In the genomic region with DNA sequence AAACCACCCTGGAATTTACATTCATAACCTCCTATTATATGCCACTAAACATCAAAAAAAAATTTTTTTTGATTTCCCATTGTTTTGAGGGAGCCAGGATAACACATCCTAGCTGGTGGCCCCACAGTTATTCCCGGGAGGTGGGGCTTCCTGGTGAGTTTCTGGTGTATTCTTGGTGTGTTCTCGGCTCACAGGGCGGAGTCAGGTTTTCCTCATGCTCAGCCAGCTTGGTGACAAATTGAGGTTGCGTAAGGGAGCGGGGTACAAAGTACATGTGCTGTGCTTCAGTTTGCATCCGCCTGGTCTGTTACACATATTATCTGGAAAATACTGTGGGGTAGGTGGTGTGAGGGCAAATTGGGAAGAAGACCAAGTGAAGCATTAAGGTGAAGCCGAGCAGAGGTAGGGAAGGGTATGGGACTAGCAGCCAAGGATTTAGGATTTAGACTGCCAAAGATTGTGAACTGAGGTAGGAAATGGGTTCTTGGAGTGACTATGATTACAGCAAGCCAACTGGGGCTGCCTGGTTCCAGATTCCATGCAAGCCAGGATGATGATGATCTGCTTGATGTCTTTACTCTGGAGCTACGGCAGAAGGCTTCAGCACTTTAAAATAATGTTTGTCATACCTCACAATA, we compare ENCODE assay signal across 9 cellular contexts. TPM values are rescaled to one million over a fixed set of nuclear protein-coding genes. Genes with fewer than 3 reads are reported as not detected.
DNase-seq lines count a peak whose midpoint lies in the region; ATAC-seq and TF ChIP-seq lines count a peak whose summit lies in the region.
"Had no signal": no experiment of that assay in that cellular context is flagged by ENCODE, and none has a peak within 500 bp of the region (broad histone marks: within the 10 kb centered on the region; RNA-seq: fewer than 3 reads in every experiment).

No MANE protein-coding gene starts in this region.

- H3K27ac ChIP-seq in Karpas-422 (ENCODE audit: low read length) (no peak overlapping the region), cingulate gyrus (ENCODE audit: low read depth, low read length) (peak overlapping the region; percentile 54), lower lobe of right lung (peak overlapping the region; percentile 49), uterus (peak overlapping the region in 1 of 2 donors; percentile 62)

- H3K27ac Mint-ChIP-seq in activated naive CD4-positive, alpha-beta T cell treated with anti-CD3 and anti-CD28 coated beads, Interleukin-2, amount 50 U/mL, for 72 hours: no peak overlapping the region
- H3K27ac Mint-ChIP-seq: activated naive CD8-positive, alpha-beta T cell treated with anti-CD3 and anti-CD28 coated beads, Interleukin-2, amount 10 ng/mL, durations not matched to agents 7 days and 5 days; memory B cell had no signal

- H3K4me1 ChIP-seq in Karpas-422 (ENCODE audit: low read length): no peaks in the 10 kb centered on the region
- peaks cover 9% of the 10 kb centered on the region for H3K4me1 ChIP-seq in lower lobe of right lung
- no peaks in the 10 kb centered on the region for H3K4me1 ChIP-seq in uterus

- no peaks in the 10 kb centered on the region for H3K36me3 Mint-ChIP-seq in activated naive CD4-positive, alpha-beta T cell treated with anti-CD3 and anti-CD28 coated beads, Interleukin-2, amount 50 U/mL, for 72 hours
- H3K36me3 Mint-ChIP-seq: activated naive CD8-positive, alpha-beta T cell treated with anti-CD3 and anti-CD28 coated beads, Interleukin-2, amount 10 ng/mL, durations not matched to agents 7 days and 5 days; memory B cell had no signal

- H3K79me2 ChIP-seq in Karpas-422 (ENCODE audit: low read length): no peaks in the 10 kb centered on the region

- H3K4me2 ChIP-seq in Karpas-422 (ENCODE audit: low read depth, low read length, poor library complexity, severe bottlenecking): no peak overlapping the region

- intact Hi-C loops in lower lobe of right lung (cut with DNase I) (no loop called here), uterus (cut with DNase I; ENCODE audit: low total_unique reads) (no loop called here)

- no peaks in the 10 kb centered on the region for H4K20me1 ChIP-seq in Karpas-422 (ENCODE audit: insufficient read depth, low read depth, low read length)

- H3K4me3 ChIP-seq in Karpas-422 (ENCODE audit: low read length) (no peak overlapping the region), lower lobe of right lung (no peak overlapping the region), uterus (no peak overlapping the region)

- DNase-seq in Karpas-422: peak; percentile 1
- peak; percentile 75 for DNase-seq in lower lobe of right lung
- peak; percentile 32 to 69 for DNase-seq in uterus
- no peak for DNase-seq in germinal center (ENCODE audit: low spot score)
- DNase-seq in activated naive CD4-positive, alpha-beta T cell treated with anti-CD3 and anti-CD28 coated beads, Interleukin-2, amount 50 U/mL, for 72 hours (ENCODE audit: low spot score in 2 of 2): no peak
- DNase-seq in NCI-H1105 treated with DMSO at 0.1 percent for 48 hours (lab: John Stamatoyannopoulos, UW): no peak
- DNase-seq: activated naive CD8-positive, alpha-beta T cell treated with anti-CD3 and anti-CD28 coated beads, Interleukin-2, amount 10 ng/mL, durations not matched to agents 7 days and 5 days had no signal

- no peak overlapping the region for H3K9ac ChIP-seq in Karpas-422 (ENCODE audit: low read length)

- peaks cover 0 to 8% of the 10 kb centered on the region in 2 donors for H3K9me3 Mint-ChIP-seq in activated naive CD4-positive, alpha-beta T cell treated with anti-CD3 and anti-CD28 coated beads, Interleukin-2, amount 50 U/mL, for 72 hours
- H3K9me3 Mint-ChIP-seq: activated naive CD8-positive, alpha-beta T cell treated with anti-CD3 and anti-CD28 coated beads, Interleukin-2, amount 10 ng/mL, durations not matched to agents 7 days and 5 days; memory B cell had no signal

- TF ChIP-seq CTCF in lower lobe of right lung (IDR thresholded peaks at IDR 0.05): no peak
- TF ChIP-seq CTCF in uterus (IDR thresholded peaks at IDR 0.05): no peak

- H3K36me3 ChIP-seq in Karpas-422 (ENCODE audit: insufficient read depth, low read length) (no peaks in the 10 kb centered on the region), lower lobe of right lung (no peaks in the 10 kb centered on the region), uterus (no peaks in the 10 kb centered on the region)

- no peaks in the 10 kb centered on the region for H3K9me2 ChIP-seq in Karpas-422 (replicated peaks; ENCODE audit: insufficient read depth, low read length)

- peak; percentile 88 to 89 for ATAC-seq in lower lobe of right lung
- no peak for ATAC-seq in activated naive CD4-positive, alpha-beta T cell treated with anti-CD3 and anti-CD28 coated beads, Interleukin-2, amount 50 U/mL, for 72 hours

- no peaks in the 10 kb centered on the region for H3K9me3 ChIP-seq in Karpas-422 (ENCODE audit: low read length)
- no peaks in the 10 kb centered on the region for H3K9me3 ChIP-seq in lower lobe of right lung
- no peaks in the 10 kb centered on the region for H3K9me3 ChIP-seq in uterus

- H3K27me3 ChIP-seq in Karpas-422 (ENCODE audit: low read length) (no peaks in the 10 kb centered on the region), lower lobe of right lung (ENCODE audit: low read depth) (no peaks in the 10 kb centered on the region), uterus (no peaks in the 10 kb centered on the region)

- no peak for TF ChIP-seq POLR2A in uterus (IDR thresholded peaks at IDR 0.05)

- H2AFZ ChIP-seq in Karpas-422 (ENCODE audit: low read length): no peak overlapping the region

RNA-seq across cellular contexts. Expression of gene EEF1A1, which starts 46.2 kb away (rescaled TPM):
- 10,549 and 10,623 TPM in 2 replicates for total RNA-seq in Karpas-422 (2014; rRNA removed; shearing (Covaris generic); ENCODE audit: low replicate concordance)
- total RNA-seq in lower lobe of right lung (9,415 TPM), uterus (over 10,000 TPM; 11,501 to 26,048 (median 13,655) TPM)
- total RNA-seq in activated naive CD4-positive, alpha-beta T cell treated with anti-CD3 and anti-CD28 coated beads, Interleukin-2, amount 50 U/mL, for 72 hours: over 10,000 TPM; 10,985 to 16,838 TPM

Comparison
In these comparisons a context has a peak if more than half of its experiments do, and no peak if none do; other contexts are left out.
1. DNase-seq: peak in Karpas-422 (single experiment), lower lobe of right lung (single experiment) and uterus (2 of 2); none in germinal center (single experiment), activated naive CD4-positive, alpha-beta T cell treated with anti-CD3 and anti-CD28 coated beads, Interleukin-2, amount 50 U/mL, for 72 hours (0 of 2) and NCI-H1105 treated with DMSO at 0.1 percent for 48 hours (single experiment).
2. ATAC-seq: peak in lower lobe of right lung (2 of 2); none in activated naive CD4-positive, alpha-beta T cell treated with anti-CD3 and anti-CD28 coated beads, Interleukin-2, amount 50 U/mL, for 72 hours (0 of 2).